ENCODE assay signal across 8 cellular contexts in genomic region chr21:39153373-39153772, GRCh38. TPM values are rescaled to one million over a fixed set of nuclear protein-coding genes. Genes with fewer than 3 reads are reported as not detected.
DNase-seq lines count a peak whose midpoint lies in the region; ATAC-seq and TF ChIP-seq lines count a peak whose summit lies in the region.
"Had no signal": no experiment of that assay in that cellular context is flagged by ENCODE, and none has a peak within 500 bp of the region (broad histone marks: within the 10 kb centered on the region; RNA-seq: fewer than 3 reads in every experiment).

No MANE protein-coding gene starts in this region.

- no peak overlapping the region for H3K4me3 Mint-ChIP-seq in nephron progenitor cell
- H3K4me3 Mint-ChIP-seq in activated CD8-positive, alpha-beta memory T cell treated with anti-CD3 and anti-CD28 coated beads, Interleukin-2, amount 10 ng/mL, durations not matched to agents 7 days and 5 days = no peak overlapping the region
- H3K4me3 Mint-ChIP-seq: stimulated activated naive CD8-positive, alpha-beta T cell treated with anti-CD3 and anti-CD28 coated beads, Interleukin-15, Interleukin-2, amounts not matched to agents 100 ng/mL and 50 ng/mL, for 24 hours had no signal

- H3K9me3 Mint-ChIP-seq in nephron progenitor cell = peaks cover 16% of the 10 kb centered on the region
- H3K9me3 Mint-ChIP-seq in activated CD8-positive, alpha-beta memory T cell treated with anti-CD3 and anti-CD28 coated beads, Interleukin-2, amount 10 ng/mL, durations not matched to agents 7 days and 5 days (ENCODE audit: low read depth) = no peaks in the 10 kb centered on the region
- H3K9me3 Mint-ChIP-seq: stimulated activated naive CD8-positive, alpha-beta T cell treated with anti-CD3 and anti-CD28 coated beads, Interleukin-15, Interleukin-2, amounts not matched to agents 100 ng/mL and 50 ng/mL, for 24 hours had no signal

- no peaks in the 10 kb centered on the region for H3K4me1 Mint-ChIP-seq in nephron progenitor cell
- H3K4me1 Mint-ChIP-seq in activated CD8-positive, alpha-beta memory T cell treated with anti-CD3 and anti-CD28 coated beads, Interleukin-2, amount 10 ng/mL, durations not matched to agents 7 days and 5 days = no peaks in the 10 kb centered on the region

- in situ Hi-C loops in GM13976 (cut with MboI; ENCODE audit: low sequenced_read_pairs, unreplicated experiment) = no loop called here

- TF ChIP-seq CTCF in nephron progenitor cell (IDR thresholded peaks at IDR 0.05) (peak; percentile 37), GM13976 (IDR thresholded peaks at IDR 0.05; ENCODE audit: borderline replicate concordance, control extremely low read depth, extremely low read depth, insufficient read depth, missing control alignments) (no peak)

- no peaks in the 10 kb centered on the region for H3K36me3 Mint-ChIP-seq in nephron progenitor cell (ENCODE audit: low read depth)
- no peaks in the 10 kb centered on the region for H3K36me3 Mint-ChIP-seq in activated CD8-positive, alpha-beta memory T cell treated with anti-CD3 and anti-CD28 coated beads, Interleukin-2, amount 10 ng/mL, durations not matched to agents 7 days and 5 days

- CTCF ChIA-PET in activated CD8-positive, alpha-beta memory T cell treated with anti-CD3 and anti-CD28 coated beads, Interleukin-2, amount 10 ng/mL, durations not matched to agents 7 days and 5 days (lab: Charles Lee) = no interaction called here

- peaks cover 6% of the 10 kb centered on the region for H3K27me3 Mint-ChIP-seq in nephron progenitor cell (ENCODE audit: low read depth, poor library complexity)
- peaks cover 5% of the 10 kb centered on the region for H3K27me3 Mint-ChIP-seq in activated CD8-positive, alpha-beta memory T cell treated with anti-CD3 and anti-CD28 coated beads, Interleukin-2, amount 10 ng/mL, durations not matched to agents 7 days and 5 days
- H3K27me3 Mint-ChIP-seq: stimulated activated naive CD8-positive, alpha-beta T cell treated with anti-CD3 and anti-CD28 coated beads, Interleukin-15, Interleukin-2, amounts not matched to agents 100 ng/mL and 50 ng/mL, for 24 hours had no signal

- H3K27ac Mint-ChIP-seq in nephron progenitor cell = no peak overlapping the region
- H3K27ac Mint-ChIP-seq in activated CD8-positive, alpha-beta memory T cell treated with anti-CD3 and anti-CD28 coated beads, Interleukin-2, amount 10 ng/mL, durations not matched to agents 7 days and 5 days = no peak overlapping the region
- H3K27ac Mint-ChIP-seq: stimulated activated naive CD8-positive, alpha-beta T cell treated with anti-CD3 and anti-CD28 coated beads, Interleukin-15, Interleukin-2, amounts not matched to agents 100 ng/mL and 50 ng/mL, for 24 hours had no signal

- ATAC-seq in HG03095 (IDR thresholded peaks at IDR 0.05; ENCODE audit: unreplicated experiment) = no peak
- ATAC-seq in activated CD8-positive, alpha-beta memory T cell treated with anti-CD3 and anti-CD28 coated beads, Interleukin-2, amount 10 ng/mL, durations not matched to agents 7 days and 5 days = no peak

- DNase-seq in ELR (ENCODE audit: low read depth) (peak; percentile 40), M059J (ENCODE audit: low read depth) (peak; percentile 29), dermis blood vessel endothelial cell (peak; percentile 25), nephron progenitor cell (no peak), GM13976 (ENCODE audit: low spot score) (no peak)
- DNase-seq in activated CD8-positive, alpha-beta memory T cell treated with anti-CD3 and anti-CD28 coated beads, Interleukin-2, amount 10 ng/mL, durations not matched to agents 7 days and 5 days = no peak

RNA-seq across cellular contexts. Expression of gene PSMG1, which starts 29.9 kb away (rescaled TPM):
- 159 and 176 TPM in 2 replicates for total RNA-seq in M059J (2014; rRNA removed; shearing (Covaris generic))
- 57.3 and 59.7 TPM in 2 replicates for total RNA-seq in dermis blood vessel endothelial cell
- total RNA-seq in activated CD8-positive, alpha-beta memory T cell treated with anti-CD3 and anti-CD28 coated beads, Interleukin-2, amount 10 ng/mL, durations not matched to agents 7 days and 5 days = 10 to 100 TPM; 62.9 to 88.1 TPM

Comparison
In these comparisons a context has a peak if more than half of its experiments do, and no peak if none do; other contexts are left out.
1. DNase-seq: peak in ELR (single experiment), M059J (single experiment) and dermis blood vessel endothelial cell (single experiment); none in nephron progenitor cell (single experiment), GM13976 (single experiment) and activated CD8-positive, alpha-beta memory T cell treated with anti-CD3 and anti-CD28 coated beads, Interleukin-2, amount 10 ng/mL, durations not matched to agents 7 days and 5 days (single experiment).